8 cellular contexts compared by ENCODE assay signal in the genomic region with DNA sequence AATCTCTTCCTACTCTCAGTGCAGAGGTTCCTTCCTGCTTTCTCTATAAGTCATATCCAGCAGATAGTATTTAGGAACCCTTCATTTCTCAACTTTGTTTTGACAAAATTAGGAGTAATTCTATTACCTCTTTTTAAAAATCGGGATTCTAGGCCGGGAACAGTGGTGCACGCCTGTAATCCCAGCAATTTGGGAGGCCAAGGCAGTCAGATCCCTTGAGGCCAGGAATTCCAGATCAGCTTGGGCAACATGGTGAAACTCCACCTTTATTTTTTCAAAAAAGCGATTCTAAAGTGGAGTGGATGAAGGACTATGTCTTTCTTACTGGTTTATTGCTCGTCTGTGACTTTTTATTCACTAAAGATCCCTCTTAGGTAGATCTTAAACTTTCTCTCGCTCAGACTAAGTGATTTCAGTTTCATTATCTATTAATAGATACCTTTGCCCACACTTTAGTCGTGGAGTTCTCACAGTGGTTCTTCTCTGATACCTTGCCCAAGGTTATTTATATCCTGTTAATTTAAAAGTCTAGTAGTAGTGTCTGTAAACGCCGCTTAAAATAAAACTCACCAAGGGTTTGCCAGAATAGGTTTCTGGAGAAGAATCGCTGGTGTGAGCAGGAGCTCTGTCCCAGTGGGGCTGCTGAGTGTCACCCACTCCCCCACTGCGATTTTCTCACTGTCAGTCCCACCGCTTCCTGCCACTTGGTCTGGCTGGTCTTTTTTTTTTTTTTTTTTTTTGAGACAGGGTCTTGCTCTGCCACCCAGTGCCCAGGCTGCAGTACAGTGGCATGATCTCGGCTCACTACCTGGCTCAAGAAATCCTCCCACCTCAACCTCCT. TPM values are rescaled to one million over a fixed set of nuclear protein-coding genes. Genes with fewer than 3 reads are reported as not detected.
DNase-seq lines count a peak whose midpoint lies in the region; ATAC-seq, FAIRE-seq and TF ChIP-seq lines count a peak whose summit lies in the region.

No MANE protein-coding gene starts in this region.

- peak; percentile 84 for ATAC-seq in GM21723 (IDR thresholded peaks at IDR 0.05; ENCODE audit: unreplicated experiment)
- ATAC-seq in Right ventricle myocardium superior (ENCODE audit: poor library complexity): peak; percentile 89

- H3K9me3 ChIP-seq in thymus (ENCODE audit: control insufficient read depth): no peaks in the 10 kb centered on the region

- peak; percentile 73 for FAIRE-seq in GM12891 (lab: Jason Lieb, UNC)

- H3K27ac ChIP-seq in thymus (ENCODE audit: low read depth): peak overlapping the region; percentile 79

- H3K4me3 ChIP-seq in thymus (ENCODE audit: low read length): peak overlapping the region; percentile 52

- DNase-seq in GM12891 (ENCODE audit: insufficient read length, low spot score): peak; percentile 25
- peak; percentile 5 for DNase-seq in RPMI7951 (ENCODE audit: low read depth)
- no peak for DNase-seq in Right ventricle myocardium superior
- no peak for DNase-seq in nucleus accumbens (lab: John Stamatoyannopoulos, UW)
- no peak for DNase-seq in cerebellar cortex (ENCODE audit: low spot score)
- DNase-seq in NCI-H748 treated with DMSO at 0.1 percent for 48 hours (lab: John Stamatoyannopoulos, UW): no peak

- no peaks in the 10 kb centered on the region for H3K27me3 ChIP-seq in thymus (ENCODE audit: control insufficient read depth, insufficient read depth)

- intact Hi-C loops in Right ventricle myocardium superior (cut with DNase I): loop anchor here (10.0 kb wide), 1 partner anchor 94 kb away; a partner anchor contains a TSS

- peaks cover 14% of the 10 kb centered on the region for H3K4me1 ChIP-seq in thymus (ENCODE audit: control insufficient read depth, insufficient read depth, low read length)

- WGBS in thymus: 26% methylated on average over 13 of the region's 13 CpGs

- TF ChIP-seq POLR2A in GM12891 (IDR thresholded peaks at IDR 0.05; ENCODE audit: low read depth, low read length): no peak

- H3K36me3 ChIP-seq in thymus (ENCODE audit: control insufficient read depth, insufficient read depth): no peaks in the 10 kb centered on the region

TF ChIP-seq in GM12891, 5 proteins besides CTCF, POLR2A, EP300 and RAD21:
- TF ChIP-seq POU2F2 (IDR thresholded peaks at IDR 0.05; ENCODE audit: low read depth, low read length) (no peak), SPI1 (IDR thresholded peaks at IDR 0.05; ENCODE audit: low read depth, low read length) (no peak), POLR2AphosphoS5 (IDR thresholded peaks at IDR 0.05; ENCODE audit: low read depth, low read length) (no peak), PAX5 (IDR thresholded peaks at IDR 0.05; ENCODE audit: insufficient read depth, low read length, severe bottlenecking) (no peak), TAF1 (IDR thresholded peaks at IDR 0.05; ENCODE audit: low read depth, low read length) (no peak)

RNA-seq across cellular contexts. Expression of a gene that starts 27.0 kb away (rescaled TPM):
- polyA plus RNA-seq in GM12891 (2012; ENCODE audit: low read depth, missing spikeins): 50.3 TPM
- total RNA-seq in RPMI7951 (2014; rRNA removed; shearing (Covaris generic)): 10.8 and 11.7 TPM in 2 replicates
- total RNA-seq in Right ventricle myocardium superior: 13.7 TPM
- 32.8 TPM for polyA plus RNA-seq in thymus

Comparison
In these comparisons a context has a peak if more than half of its experiments do, and no peak if none do; other contexts are left out.
1. DNase-seq: peak in GM12891 (single experiment) and RPMI7951 (single experiment); none in Right ventricle myocardium superior (single experiment), nucleus accumbens (0 of 56), cerebellar cortex (single experiment) and NCI-H748 treated with DMSO at 0.1 percent for 48 hours (single experiment).